Comparison of ENCODE assay signal across 22 cellular contexts in the genomic region with DNA sequence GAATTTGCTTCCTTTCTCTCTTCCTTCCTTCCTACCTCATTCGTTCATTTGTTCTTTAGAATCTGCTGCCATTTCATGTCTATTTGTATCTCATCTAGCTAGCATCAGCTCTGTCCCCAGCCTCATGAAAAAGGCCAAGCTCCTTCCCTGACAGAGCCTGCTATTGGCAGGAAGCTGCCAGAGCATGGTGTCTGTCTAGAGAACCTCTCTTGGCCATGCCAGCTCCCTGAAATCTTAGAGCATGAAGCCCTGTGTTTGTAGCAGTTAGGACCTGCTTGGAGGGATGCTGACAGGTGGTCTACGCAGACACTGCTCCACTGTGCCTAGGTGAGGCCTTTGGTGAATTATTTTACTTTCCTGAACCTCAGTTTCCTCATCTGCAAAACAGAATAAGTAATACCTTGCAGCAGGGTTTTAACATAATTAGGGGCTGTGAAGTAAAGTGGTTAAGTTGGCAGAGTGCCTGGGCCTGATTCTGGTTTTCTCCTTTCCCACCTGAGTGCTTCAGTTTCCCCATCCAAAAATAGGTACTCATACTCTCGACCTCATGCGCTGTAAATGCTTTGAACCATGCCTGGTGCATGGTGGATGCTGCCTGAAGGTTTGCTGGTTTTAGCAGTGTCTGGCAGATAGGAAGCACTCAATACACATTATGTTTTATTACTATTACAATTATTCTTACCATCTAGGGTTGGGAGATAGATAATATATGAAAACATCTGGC. TPM values are rescaled to one million over a fixed set of nuclear protein-coding genes. Genes with fewer than 3 reads are reported as not detected.
DNase-seq lines count a peak whose midpoint lies in the region; ATAC-seq lines count a peak whose summit lies in the region.
"Had no signal": no experiment of that assay in that cellular context is flagged by ENCODE, and none has a peak within 500 bp of the region (broad histone marks: within the 10 kb centered on the region; RNA-seq: fewer than 3 reads in every experiment).

No MANE protein-coding gene starts in this region.

- ATAC-seq in GM21723 (IDR thresholded peaks at IDR 0.05; ENCODE audit: unreplicated experiment): peak; percentile 78
- ATAC-seq in HG03378 (IDR thresholded peaks at IDR 0.05; ENCODE audit: unreplicated experiment): peak; percentile 58
- no peak for ATAC-seq in stimulated activated effector memory CD8-positive, alpha-beta T cell treated with anti-CD3 and anti-CD28 coated beads, Interleukin-12 subunit alpha, Interleukin-12 subunit beta, amount 100 ng/mL, for 72 hours
- ATAC-seq: A549, Panc1 had no signal

- peak overlapping the region; percentile 28 for H3K27ac Mint-ChIP-seq in T-helper 2 cell treated with Interferon-gamma antibody and Interleukin-4, amounts not matched to agents 5 μg/mL and 100 μg/mL, for 36 hours
- H3K27ac Mint-ChIP-seq in stimulated activated effector memory CD8-positive, alpha-beta T cell treated with anti-CD3 and anti-CD28 coated beads, Interleukin-12 subunit alpha, Interleukin-12 subunit beta, amount 100 ng/mL, for 72 hours: peak overlapping the region; percentile 8
- no peak overlapping the region for H3K27ac Mint-ChIP-seq in activated CD4-positive, alpha-beta memory T cell treated with anti-CD3 and anti-CD28 coated beads for 36 hours
- H3K27ac Mint-ChIP-seq: activated T-cell treated with anti-CD3 and anti-CD28 coated beads, Interleukin-2, amount 50 U/mL, for 24 hours had no signal

- DNase-seq in T-helper 2 cell treated with Interferon-gamma antibody and Interleukin-4, amounts not matched to agents 5 μg/mL and 100 μg/mL, for 36 hours (ENCODE audit: low spot score): no peak
- DNase-seq in T-helper 2 cell (no peak), mesenteric fat pad (ENCODE audit: low spot score) (no peak)
- DNase-seq in stimulated activated effector memory CD8-positive, alpha-beta T cell treated with anti-CD3 and anti-CD28 coated beads, Interleukin-12 subunit alpha, Interleukin-12 subunit beta, amount 100 ng/mL, for 72 hours (ENCODE audit: low spot score in 2 of 2): no peak
- no peak for DNase-seq in activated CD4-positive, alpha-beta T cell treated with anti-CD3 and anti-CD28 coated beads for 48 hours
- no peak for DNase-seq in activated CD4-positive, alpha-beta memory T cell treated with anti-CD3 and anti-CD28 coated beads for 36 hours
- DNase-seq: activated CD4-positive, alpha-beta T cell treated with anti-CD3 and anti-CD28 coated beads for 1 hour; activated T-cell treated with anti-CD3 and anti-CD28 coated beads, Interleukin-2, amount 50 U/mL, for 24 hours; amniotic stem cell; CD8-positive, alpha-beta memory T cell; erythroblast; IMR-90; NCI-H2227 treated with DMSO at 0.1 percent for 48 hours; stimulated activated CD4-positive, alpha-beta T cell treated with anti-CD3 and anti-CD28 coated beads, Interleukin-12 subunit alpha, Interleukin-12 subunit beta, amount 100 ng/mL, for 4 hours; SW 1271 had no signal

- H3K4me1 Mint-ChIP-seq in T-helper 2 cell treated with Interferon-gamma antibody and Interleukin-4, amounts not matched to agents 5 μg/mL and 100 μg/mL, for 36 hours (ENCODE audit: low read depth): no peaks in the 10 kb centered on the region
- H3K4me1 Mint-ChIP-seq in stimulated activated effector memory CD8-positive, alpha-beta T cell treated with anti-CD3 and anti-CD28 coated beads, Interleukin-12 subunit alpha, Interleukin-12 subunit beta, amount 100 ng/mL, for 72 hours: peaks cover 11% of the 10 kb centered on the region
- H3K4me1 Mint-ChIP-seq in activated CD4-positive, alpha-beta memory T cell treated with anti-CD3 and anti-CD28 coated beads for 36 hours (ENCODE audit: low read depth): peaks cover 6% of the 10 kb centered on the region

- H3K27me3 Mint-ChIP-seq in T-helper 2 cell treated with Interferon-gamma antibody and Interleukin-4, amounts not matched to agents 5 μg/mL and 100 μg/mL, for 36 hours (ENCODE audit: low read depth): no peaks in the 10 kb centered on the region
- H3K27me3 Mint-ChIP-seq in activated CD4-positive, alpha-beta memory T cell treated with anti-CD3 and anti-CD28 coated beads for 36 hours: no peaks in the 10 kb centered on the region
- H3K27me3 Mint-ChIP-seq: activated T-cell treated with anti-CD3 and anti-CD28 coated beads, Interleukin-2, amount 50 U/mL, for 24 hours; CD8-positive, alpha-beta memory T cell had no signal

- no peak overlapping the region for H3K4me3 Mint-ChIP-seq in T-helper 2 cell treated with Interferon-gamma antibody and Interleukin-4, amounts not matched to agents 5 μg/mL and 100 μg/mL, for 36 hours
- no peak overlapping the region for H3K4me3 Mint-ChIP-seq in stimulated activated effector memory CD8-positive, alpha-beta T cell treated with anti-CD3 and anti-CD28 coated beads, Interleukin-12 subunit alpha, Interleukin-12 subunit beta, amount 100 ng/mL, for 72 hours
- no peak overlapping the region for H3K4me3 Mint-ChIP-seq in activated CD4-positive, alpha-beta memory T cell treated with anti-CD3 and anti-CD28 coated beads for 36 hours
- H3K4me3 Mint-ChIP-seq: activated T-cell treated with anti-CD3 and anti-CD28 coated beads, Interleukin-2, amount 50 U/mL, for 24 hours; CD8-positive, alpha-beta memory T cell had no signal

- H3K36me3 Mint-ChIP-seq in T-helper 2 cell treated with Interferon-gamma antibody and Interleukin-4, amounts not matched to agents 5 μg/mL and 100 μg/mL, for 36 hours (ENCODE audit: low read depth): peaks cover 3% of the 10 kb centered on the region
- H3K36me3 Mint-ChIP-seq in stimulated activated effector memory CD8-positive, alpha-beta T cell treated with anti-CD3 and anti-CD28 coated beads, Interleukin-12 subunit alpha, Interleukin-12 subunit beta, amount 100 ng/mL, for 72 hours: no peaks in the 10 kb centered on the region
- no peaks in the 10 kb centered on the region for H3K36me3 Mint-ChIP-seq in activated CD4-positive, alpha-beta memory T cell treated with anti-CD3 and anti-CD28 coated beads for 36 hours

- no peaks in the 10 kb centered on the region for H3K9me3 Mint-ChIP-seq in T-helper 2 cell treated with Interferon-gamma antibody and Interleukin-4, amounts not matched to agents 5 μg/mL and 100 μg/mL, for 36 hours
- H3K9me3 Mint-ChIP-seq in stimulated activated effector memory CD8-positive, alpha-beta T cell treated with anti-CD3 and anti-CD28 coated beads, Interleukin-12 subunit alpha, Interleukin-12 subunit beta, amount 100 ng/mL, for 72 hours: no peaks in the 10 kb centered on the region
- no peaks in the 10 kb centered on the region for H3K9me3 Mint-ChIP-seq in activated CD4-positive, alpha-beta memory T cell treated with anti-CD3 and anti-CD28 coated beads for 36 hours
- H3K9me3 Mint-ChIP-seq: activated T-cell treated with anti-CD3 and anti-CD28 coated beads, Interleukin-2, amount 50 U/mL, for 24 hours; CD8-positive, alpha-beta memory T cell had no signal

- CTCF ChIA-PET in activated CD4-positive, alpha-beta memory T cell treated with anti-CD3 and anti-CD28 coated beads for 36 hours (lab: Charles Lee): interaction anchor here (0.6 kb wide), 1 partner anchor 73 kb away, joined by 4 read pairs; no protein-coding TSS in a partner anchor

- POLR2A ChIA-PET in activated CD4-positive, alpha-beta memory T cell treated with anti-CD3 and anti-CD28 coated beads for 36 hours (lab: Charles Lee): no interaction called here

- intact Hi-C loops in activated CD4-positive, alpha-beta memory T cell treated with anti-CD3 and anti-CD28 coated beads for 36 hours (cut with micrococcal nuclease): no loop called here

RNA-seq across cellular contexts. Expression of a gene that starts 4.7 kb away (rescaled TPM):
- not detected for total RNA-seq in activated CD4-positive, alpha-beta memory T cell treated with anti-CD3 and anti-CD28 coated beads for 36 hours
- total RNA-seq in mesenteric fat pad: not detected
- total RNA-seq: H1, IMR-90, kidney epithelial cell, temporal lobe had no signal
